In genomic region chr9:36812556-36812955, GRCh38 we compare ENCODE assay signal across 22 cellular contexts.
"Had no signal": no experiment of that assay in that cellular context is flagged by ENCODE, and none has a peak within 500 bp of the region (broad histone marks: within the 10 kb centered on the region; RNA-seq: fewer than 3 reads in every experiment).

No MANE protein-coding gene starts in this region.

- H3K9me3 ChIP-seq: colonic mucosa, esophagus squamous epithelium, gastrocnemius medialis, left lung, lower lobe of right lung had no signal

- H3K27ac Mint-ChIP-seq: dendritic cell treated with granulocyte-macrophage colony-stimulating factor and Interleukin-4, amounts not matched to agents 40 ng/mL and 50 ng/mL, for 4 days; effector memory CD8-positive, alpha-beta T cell; endodermal cell had no signal

- H3K4me1 Mint-ChIP-seq: endodermal cell had no signal

- H3K4me3 ChIP-seq: colonic mucosa, esophagus squamous epithelium, gastrocnemius medialis, heart right ventricle, left lung, lower lobe of right lung had no signal

- H3K9me3 Mint-ChIP-seq: dendritic cell treated with granulocyte-macrophage colony-stimulating factor and Interleukin-4, amounts not matched to agents 40 ng/mL and 50 ng/mL, for 4 days; effector memory CD8-positive, alpha-beta T cell had no signal

- H3K36me3 ChIP-seq: colonic mucosa, esophagus squamous epithelium, gastrocnemius medialis, heart right ventricle, left lung, lower lobe of right lung had no signal

- H3K27me3 ChIP-seq: colonic mucosa had no signal

- H3K27ac ChIP-seq: colonic mucosa, epithelial cell of prostate, esophagus squamous epithelium, gastrocnemius medialis, heart right ventricle, left lung, lower lobe of right lung had no signal

- H3K4me3 Mint-ChIP-seq: dendritic cell treated with granulocyte-macrophage colony-stimulating factor and Interleukin-4, amounts not matched to agents 40 ng/mL and 50 ng/mL, for 4 days; effector memory CD8-positive, alpha-beta T cell; endodermal cell had no signal

- ATAC-seq: effector memory CD8-positive, alpha-beta T cell; esophagus mucosa; gastrocnemius medialis; heart right ventricle; left lung; left ventricle myocardium superior; lower lobe of right lung had no signal

- DNase-seq: colonic mucosa; cortex of kidney; effector CD8-positive, alpha-beta T cell; effector memory CD8-positive, alpha-beta T cell; endodermal cell; erythroblast; esophagus squamous epithelium; foreskin fibroblast; foreskin melanocyte; gastrocnemius medialis; glutamatergic neuron; heart right ventricle; hippocampal formation; left cardiac atrium; left lung; left ventricle myocardium superior; lower lobe of right lung; mesenchymal stem cell; midbrain had no signal

- H3K4me1 ChIP-seq: colonic mucosa, esophagus squamous epithelium, gastrocnemius medialis, heart right ventricle, left lung, lower lobe of right lung had no signal
